Comparison of ENCODE assay signal across 5 cellular contexts in genomic region chr11:112199101-112199500, GRCh38. TPM values are rescaled to one million over a fixed set of nuclear protein-coding genes. Genes with fewer than 3 reads are reported as not detected.
"Had no signal": no experiment of that assay in that cellular context is flagged by ENCODE, and none has a peak within 500 bp of the region (broad histone marks: within the 10 kb centered on the region; RNA-seq: fewer than 3 reads in every experiment).

No MANE protein-coding gene starts in this region.

RNA-seq across cellular contexts. Expression of gene BCO2, which starts 23.8 kb away (rescaled TPM):
- total RNA-seq: GM23248 had no signal

RNA-seq across cellular contexts. Expression of gene TEX12, which starts 31.9 kb away (rescaled TPM):
- total RNA-seq: GM23338, H1, HFFc6 had no signal
- polyA plus RNA-seq: GM23248, H1 had no signal

RNA-seq across cellular contexts. Expression of gene IL18, which starts 35.2 kb away (rescaled TPM):
- total RNA-seq: H7 had no signal
